In genomic region chr21:34690793-34691175, GRCh38 we compare ENCODE assay signal across 21 cellular contexts. TPM values are rescaled to one million over a fixed set of nuclear protein-coding genes. Genes with fewer than 3 reads are reported as not detected.
DNase-seq lines count a peak whose midpoint lies in the region; ATAC-seq and TF ChIP-seq lines count a peak whose summit lies in the region.
"Had no signal": no experiment of that assay in that cellular context is flagged by ENCODE, and none has a peak within 500 bp of the region (broad histone marks: within the 10 kb centered on the region; RNA-seq: fewer than 3 reads in every experiment).

No MANE protein-coding gene starts in this region.

- H3K4me3 ChIP-seq in heart left ventricle = no peak overlapping the region
- no peak overlapping the region for H3K4me3 ChIP-seq in heart right ventricle
- H3K4me3 ChIP-seq: dorsolateral prefrontal cortex, HAP-1 had no signal

- H3K27me3 Mint-ChIP-seq in progenitor cell of endocrine pancreas = no peaks in the 10 kb centered on the region
- H3K27me3 Mint-ChIP-seq: activated naive CD4-positive, alpha-beta T cell treated with anti-CD3 and anti-CD28 coated beads, Interleukin-2, amount 50 U/mL, for 24 hours had no signal

- no peak overlapping the region for H3K4me3 Mint-ChIP-seq in progenitor cell of endocrine pancreas (ENCODE audit: low read depth)
- H3K4me3 Mint-ChIP-seq: activated B cell treated with CpG ODN at 0.5 μM for 24 hours; activated naive CD4-positive, alpha-beta T cell treated with anti-CD3 and anti-CD28 coated beads, Interleukin-2, amount 50 U/mL, for 24 hours; mesothelial cell of epicardium; nephron progenitor cell had no signal

- H3K9me3 Mint-ChIP-seq in progenitor cell of endocrine pancreas (ENCODE audit: low read depth) = peaks cover 4% of the 10 kb centered on the region
- H3K9me3 Mint-ChIP-seq: activated naive CD4-positive, alpha-beta T cell treated with anti-CD3 and anti-CD28 coated beads, Interleukin-2, amount 50 U/mL, for 24 hours had no signal

- peaks cover 0 to 15% (median 0%) of the 10 kb centered on the region in 12 donors for H3K4me1 ChIP-seq in heart left ventricle
- H3K4me1 ChIP-seq in heart right ventricle = peaks cover 0 to 17% (median 5%) of the 10 kb centered on the region in 9 donors
- H3K4me1 ChIP-seq: parathyroid adenoma had no signal

- DNase-seq in heart left ventricle = no peak
- DNase-seq in cardiac septum (ENCODE audit: low spot score) = no peak
- no peak for DNase-seq in heart right ventricle
- DNase-seq in progenitor cell of endocrine pancreas (ENCODE audit: low spot score, unreplicated experiment) = no peak
- no peak for DNase-seq in AML-193 (lab: John Stamatoyannopoulos, UW)
- no peak for DNase-seq in HPDE6-E6E7 (ENCODE audit: extremely low spot score)
- no peak for DNase-seq in NCI-H2107 (lab: John Stamatoyannopoulos, UW)
- DNase-seq: activated B cell treated with CpG ODN at 0.5 μM for 24 hours; anterior cingulate cortex; Caco-2; central memory CD4-positive, alpha-beta T cell; dorsolateral prefrontal cortex; IMR-90; left cardiac atrium; nephron progenitor cell; SIG-M5 had no signal

- H3K27ac ChIP-seq in heart left ventricle (peak overlapping the region in 1 of 12 donors; percentile 0), heart right ventricle (peak overlapping the region in 1 of 10 donors; percentile 4)
- H3K27ac ChIP-seq: dorsolateral prefrontal cortex, parathyroid adenoma had no signal

- intact Hi-C loops in heart left ventricle (cut with DNase I) (loop anchor here in 3 of 10 donors (2.0 to 10.0 kb wide), 5 partner anchors 64 to 1422 kb away; no protein-coding TSS in a partner anchor), cardiac septum (cut with DNase I) (loop anchor here (5.0 kb wide), 1 partner anchor 1252 kb away; no protein-coding TSS in a partner anchor), heart right ventricle (cut with DNase I) (loop anchor here in 5 of 10 donors (5.0 to 10.0 kb wide), 3 partner anchors 1244 to 1337 kb away; no protein-coding TSS in a partner anchor)

- peak overlapping the region; percentile 78 for H3K27ac Mint-ChIP-seq in progenitor cell of endocrine pancreas
- H3K27ac Mint-ChIP-seq: activated B cell treated with CpG ODN at 0.5 μM for 24 hours; activated naive CD4-positive, alpha-beta T cell treated with anti-CD3 and anti-CD28 coated beads, Interleukin-2, amount 50 U/mL, for 24 hours; mesothelial cell of epicardium; nephron progenitor cell had no signal

- peak in 3 of 4 donors; percentile 27 to 73 (median 65) for ATAC-seq in heart left ventricle
- ATAC-seq in heart right ventricle = peak in 6 of 8 donors; percentile 50 to 78 (median 61)
- ATAC-seq in HG03175 (IDR thresholded peaks at IDR 0.05; ENCODE audit: unreplicated experiment) = no peak

- no peak for TF ChIP-seq POLR2A in heart left ventricle (IDR thresholded peaks at IDR 0.05)

- peaks cover 28% of the 10 kb centered on the region for H3K4me1 Mint-ChIP-seq in progenitor cell of endocrine pancreas (ENCODE audit: low read depth)
- H3K4me1 Mint-ChIP-seq: activated B cell treated with CpG ODN at 0.5 μM for 24 hours; activated naive CD4-positive, alpha-beta T cell treated with anti-CD3 and anti-CD28 coated beads, Interleukin-2, amount 50 U/mL, for 24 hours had no signal

- no peaks in the 10 kb centered on the region for H3K27me3 ChIP-seq in heart left ventricle
- peaks cover 0 to 16% (median 0%) of the 10 kb centered on the region in 7 donors for H3K27me3 ChIP-seq in heart right ventricle

- peaks cover 8% of the 10 kb centered on the region for H3K36me3 Mint-ChIP-seq in progenitor cell of endocrine pancreas (ENCODE audit: insufficient read depth)

- 27 to 40% (median 32%) methylated on average over 2 of the region's 2 CpGs for WGBS in heart left ventricle, 4 donors
- 30 to 47% methylated on average over 2 of the region's 2 CpGs for WGBS in heart right ventricle, 2 donors

- H3K36me3 ChIP-seq in heart left ventricle (no peaks in the 10 kb centered on the region), heart right ventricle (no peaks in the 10 kb centered on the region)
- H3K36me3 ChIP-seq: HAP-1 had no signal

- H3K9me3 ChIP-seq in heart left ventricle (peaks cover 0 to 9% (median 0%) of the 10 kb centered on the region in 12 donors), heart right ventricle (peaks cover 0 to 13% (median 0%) of the 10 kb centered on the region in 11 donors)
- H3K9me3 ChIP-seq: Caco-2, HAP-1 had no signal

- TF ChIP-seq CTCF in heart left ventricle (IDR thresholded peaks at IDR 0.05) = no peak
- TF ChIP-seq CTCF in heart right ventricle (IDR thresholded peaks at IDR 0.05) = no peak
- TF ChIP-seq CTCF in progenitor cell of endocrine pancreas (IDR thresholded peaks at IDR 0.05; ENCODE audit: unreplicated experiment) = no peak

RNA-seq across cellular contexts. Expression of gene CLIC6, which starts 22.0 kb away (rescaled TPM):
- total RNA-seq in heart left ventricle (10 to 100 TPM in 1 of 9 donors, 1 to 10 TPM in 8; 2.6 to 15.7 (median 7.5) TPM), cardiac septum (8.9 TPM), heart right ventricle (1 to 10 TPM in 7 of 10 donors, under 1 TPM in 3; 0.21 to 8.1 (median 3.0) TPM), progenitor cell of endocrine pancreas (14.1 and 16.3 TPM in 2 replicates)
- polyA plus RNA-seq in heart left ventricle (1 to 10 TPM; 5.5 to 8.4 TPM), heart right ventricle (1 to 10 TPM in 1 of 2 donors, under 1 TPM in 1; 0.71 to 2.6 TPM)
- total RNA-seq: activated B cell treated with CpG ODN at 0.5 μM for 24 hours, Caco-2, IMR-90 had no signal
- polyA plus RNA-seq: IMR-90 had no signal
